In genomic region chr5:5492087-5492933, GRCh38 we compare ENCODE assay signal across 8 cellular contexts.
A peak's percentile ranks its signal among the peaks of the same experiment; 100 is the strongest.
DNase-seq lines count a peak whose midpoint lies in the region; ATAC-seq and TF ChIP-seq lines count a peak whose summit lies in the region.

No MANE protein-coding gene starts in this region.

- H3K4me1 Mint-ChIP-seq in T-cell = peaks cover 19 to 33% (median 25%) of the 10 kb centered on the region in 3 donors
- peaks cover 13 to 16% of the 10 kb centered on the region in 2 donors for H3K4me1 Mint-ChIP-seq in effector memory CD8-positive, alpha-beta T cell (ENCODE audit: low read depth in 2 of 2)

- peaks cover 10 to 20% of the 10 kb centered on the region in 2 experiments; a peak in 2 of 3 replicates for H3K36me3 ChIP-seq in HEK293 (ENCODE audit: control insufficient read depth in 2 of 2, insufficient read depth in 1 of 2, low read length in 2 of 2)
- H3K36me3 ChIP-seq in mesodermal cell (ENCODE audit: control insufficient read depth, insufficient read depth, low read length) = peaks cover 25% of the 10 kb centered on the region

- DNase-seq in activated T-cell treated with anti-CD3 and anti-CD28 coated beads for 1 hour (ENCODE audit: low read depth) (peak; percentile 8), activated T-cell treated with anti-CD3 and anti-CD28 coated beads for 4 hours (no peak), NCI-H1436 treated with DMSO at 0.1 percent for 48 hours (lab: John Stamatoyannopoulos, UW) (peak; percentile 29), T-cell (peak in 28 of 34 experiments; percentile 14 to 57 (median 32))
- peak; percentile 35 to 45 (median 41) for DNase-seq in effector memory CD8-positive, alpha-beta T cell

- WGBS in mesodermal cell (ENCODE audit: insufficient coverage in 2 of 2), 2 experiments = 58 to 64% methylated on average over 8 to 10 of the region's 12 CpGs

- CTCF ChIA-PET in HEK293 (lab: Yijun Ruan, JAX) = interaction anchor here (0.6 to 1.4 kb wide), 8 partner anchors 9 to 995 kb away, joined by 3 to 7 read pairs (median 3); no protein-coding TSS in a partner anchor
- CTCF ChIA-PET in T-cell (lab: Charles Lee) = interaction anchor here in 1 of 2 donors (0.7 to 0.8 kb wide), 2 partner anchors 17 to 1253 kb away, joined by 3 read pairs; no protein-coding TSS in a partner anchor

- POLR2A ChIA-PET in HEK293 (lab: Yijun Ruan, JAX) = no interaction called here
- POLR2A ChIA-PET in T-cell (lab: Charles Lee) = no interaction called here

- H3K36me3 Mint-ChIP-seq in T-cell = peaks cover 8% of the 10 kb centered on the region
- peaks cover 21% of the 10 kb centered on the region for H3K36me3 Mint-ChIP-seq in effector memory CD8-positive, alpha-beta T cell (ENCODE audit: insufficient read depth)

- peak; percentile 44; the same call in 1 of the 2 replicates for TF ChIP-seq CTCF in HEK293 (tag by site-specific recombination; IDR thresholded peaks at IDR 0.05)

- peak overlapping the region; percentile 37 to 69 (median 37) for H3K4me3 Mint-ChIP-seq in T-cell
- peak overlapping the region; percentile 59 for H3K4me3 Mint-ChIP-seq in effector memory CD8-positive, alpha-beta T cell

- H3K9me3 Mint-ChIP-seq in T-cell = no peaks in the 10 kb centered on the region
- H3K9me3 Mint-ChIP-seq in effector memory CD8-positive, alpha-beta T cell = no peaks in the 10 kb centered on the region

- peaks cover 0 to 2% of the 10 kb centered on the region in 2 donors for H3K27me3 Mint-ChIP-seq in T-cell
- H3K27me3 Mint-ChIP-seq in effector memory CD8-positive, alpha-beta T cell = no peaks in the 10 kb centered on the region

- H3K9me3 ChIP-seq in HEK293 (ENCODE audit: control insufficient read depth, insufficient read depth, low read depth, low read length) = no peaks in the 10 kb centered on the region
- H3K9me3 ChIP-seq in mesodermal cell (ENCODE audit: control insufficient read depth, low read length) = no peaks in the 10 kb centered on the region

- H3K4me3 ChIP-seq in HEK293 (ENCODE audit: low read depth, low read length) (no peak overlapping the region), mesodermal cell (ENCODE audit: extremely low read depth, insufficient read depth, low read length, poor library complexity, severe bottlenecking) (no peak overlapping the region)

- H3K4me1 ChIP-seq in HEK293 (ENCODE audit: control insufficient read depth, insufficient read depth, low read length) (peaks cover 5% of the 10 kb centered on the region), mesodermal cell (ENCODE audit: control insufficient read depth, insufficient read depth, low read length, poor library complexity, severe bottlenecking) (no peaks in the 10 kb centered on the region)

- H3K27ac ChIP-seq in HEK293 (ENCODE audit: extremely low read depth, low read depth, low read length) = no peak overlapping the region
- peak overlapping the region; percentile 42 for H3K27ac ChIP-seq in mesodermal cell (ENCODE audit: low read depth, low read length, severe bottlenecking)

- no peak overlapping the region for H3K27ac Mint-ChIP-seq in T-cell
- H3K27ac Mint-ChIP-seq in effector memory CD8-positive, alpha-beta T cell = peak overlapping the region; percentile 7 to 76

- ATAC-seq in T-cell (replicated peaks in 1 of 4) = peak in 1 of 4 experiments; percentile 34
- peak; percentile 35 for ATAC-seq in effector memory CD8-positive, alpha-beta T cell (replicated peaks)
- no peak for ATAC-seq in HG02642 (IDR thresholded peaks at IDR 0.05; ENCODE audit: poor library complexity, unreplicated experiment)

TF ChIP-seq in HEK293, 187 proteins besides CTCF, POLR2A, EP300 and RAD21:
- TF ChIP-seq ZNF324 (tag by site-specific recombination; IDR thresholded peaks at IDR 0.05) (no peak), ZNF280C (tag by site-specific recombination; IDR thresholded peaks at IDR 0.05) (no peak), ZNF2 (tag by site-specific recombination; IDR thresholded peaks at IDR 0.05) (0 out of 2 replicates have a peak, but pooled peaks have one; percentile 18), ZBTB17 (tag by site-specific recombination; IDR thresholded peaks at IDR 0.05) (0 out of 2 replicates have a peak, but pooled peaks have one; percentile 30), INSM2 (tag by site-specific recombination; IDR thresholded peaks at IDR 0.05) (no peak; the same call in 1 of the 2 replicates), ZNF175 (tag by site-specific recombination; IDR thresholded peaks at IDR 0.05) (no peak), ZNF654 (tag by site-specific recombination; IDR thresholded peaks at IDR 0.05; ENCODE audit: low read depth) (peak; percentile 99), OVOL3 (tag by site-specific recombination; IDR thresholded peaks at IDR 0.05) (no peak), ZNF239 (tag by site-specific recombination; IDR thresholded peaks at IDR 0.05) (no peak), ZBTB7A (tag by site-specific recombination; IDR thresholded peaks at IDR 0.05; ENCODE audit: low read depth) (no peak), ZFP3 (tag by site-specific recombination; IDR thresholded peaks at IDR 0.05; ENCODE audit: low read depth) (no peak), ZFP41 (tag by site-specific recombination; IDR thresholded peaks at IDR 0.05; ENCODE audit: borderline replicate concordance) (no peak), ZNF335 (tag by site-specific recombination; conservative IDR thresholded peaks at IDR 0.05) (peak; percentile 35; the same call in 1 of the 2 replicates), ZNF366 (tag by site-specific recombination; conservative IDR thresholded peaks at IDR 0.05) (peak; percentile 68), ZNF23 (tag by site-specific recombination; IDR thresholded peaks at IDR 0.05; ENCODE audit: borderline replicate concordance) (no peak)

Comparison
In these comparisons a context has a peak if more than half of its experiments do, and no peak if none do; other contexts are left out.
1. H3K27ac Mint-ChIP-seq: peak in effector memory CD8-positive, alpha-beta T cell (2 of 2); none in T-cell (0 of 2).